ENCODE assay signal across 20 cellular contexts in the genomic region with DNA sequence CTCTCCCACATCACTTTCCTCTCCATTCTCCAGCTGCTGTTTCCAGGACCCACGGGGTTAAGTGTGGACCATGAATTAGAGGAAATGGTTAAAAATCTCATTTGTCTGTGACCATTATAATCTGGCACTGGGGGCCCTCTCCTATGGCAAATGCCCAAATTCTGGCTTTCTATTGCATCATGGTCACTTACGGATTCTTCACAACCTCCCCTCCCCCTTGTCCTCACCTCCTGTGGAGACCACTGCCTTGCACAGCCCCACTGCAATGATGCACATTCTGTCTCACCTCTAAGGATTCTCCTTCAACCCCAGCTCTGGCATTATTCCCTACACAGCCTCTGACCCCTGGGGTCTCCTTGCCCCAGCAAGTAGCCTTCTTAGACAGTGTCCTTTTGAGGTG.
"Had no signal": no experiment of that assay in that cellular context is flagged by ENCODE, and none has a peak within 500 bp of the region (broad histone marks: within the 10 kb centered on the region; RNA-seq: fewer than 3 reads in every experiment).

No MANE protein-coding gene starts in this region.

- H3K9me3 ChIP-seq: body of pancreas, stomach, thoracic aorta, vagina had no signal

- H3K36me3 ChIP-seq: stomach, thoracic aorta, vagina had no signal

- H3K27ac ChIP-seq: stomach, thoracic aorta, vagina had no signal

- H3K36me3 Mint-ChIP-seq: immature natural killer cell had no signal

- H3K27me3 ChIP-seq: body of pancreas, stomach, vagina had no signal

- H3K4me3 ChIP-seq: body of pancreas, lung, stomach, thoracic aorta, vagina had no signal

- H3K9me3 Mint-ChIP-seq: effector memory CD8-positive, alpha-beta T cell; immature natural killer cell had no signal

- DNase-seq: activated effector memory CD4-positive, alpha-beta T cell treated with anti-CD3 and anti-CD28 coated beads, Interleukin-2, amount 50 U/mL, for 16 hours; activated T-cell treated with anti-CD3 and anti-CD28 coated beads, Interleukin-2, amount 50 U/mL, for 24 hours; amniotic stem cell; body of pancreas; central memory CD4-positive, alpha-beta T cell; effector memory CD8-positive, alpha-beta T cell; hippocampal formation; immature natural killer cell; left cardiac atrium; stimulated activated CD4-positive, alpha-beta T cell treated with anti-CD3 and anti-CD28 coated beads, Interleukin-12 subunit alpha, Interleukin-12 subunit beta, amount 100 ng/mL, for 4 hours; stimulated activated CD4-positive, alpha-beta T cell treated with anti-CD3 and anti-CD28 coated beads, Interleukin-2, amount 100 ng/mL, for 48 hours; stimulated activated CD8-positive, alpha-beta memory T cell treated with anti-CD3 and anti-CD28 coated beads, Interleukin-4, amount 100 ng/mL, for 48 hours; stomach; T-helper 2 cell had no signal

- ATAC-seq: activated CD4-positive, CD25-positive, alpha-beta regulatory T cell treated with anti-CD3 and anti-CD28 coated beads, Interleukin-2, amount 50 U/mL, for 24 hours; activated naive CD4-positive, alpha-beta T cell treated with anti-CD3 and anti-CD28 coated beads, Interleukin-2, amount 50 U/mL, for 72 hours; body of pancreas; effector memory CD8-positive, alpha-beta T cell; left cardiac atrium had no signal

- H3K4me3 Mint-ChIP-seq: activated T-cell treated with anti-CD3 and anti-CD28 coated beads, Interleukin-2, amount 50 U/mL, for 24 hours; effector memory CD8-positive, alpha-beta T cell; immature natural killer cell; nephron had no signal

- H3K27ac Mint-ChIP-seq: activated naive CD4-positive, alpha-beta T cell treated with anti-CD3 and anti-CD28 coated beads, Interleukin-2, amount 50 U/mL, for 72 hours; activated T-cell treated with anti-CD3 and anti-CD28 coated beads, Interleukin-2, amount 50 U/mL, for 24 hours; effector memory CD8-positive, alpha-beta T cell; immature natural killer cell; nephron had no signal

- H3K4me1 ChIP-seq: stomach, vagina had no signal

- H3K4me1 Mint-ChIP-seq: immature natural killer cell had no signal
